18 cellular contexts compared by ENCODE assay signal in genomic region chr4:139647184-139647583, GRCh38. TPM values are rescaled to one million over a fixed set of nuclear protein-coding genes. Genes with fewer than 3 reads are reported as not detected.
DNase-seq lines count a peak whose midpoint lies in the region; ATAC-seq lines count a peak whose summit lies in the region.
"Had no signal": no experiment of that assay in that cellular context is flagged by ENCODE, and none has a peak within 500 bp of the region (broad histone marks: within the 10 kb centered on the region; RNA-seq: fewer than 3 reads in every experiment).

No MANE protein-coding gene starts in this region.

- peaks cover 7% of the 10 kb centered on the region for H3K36me3 Mint-ChIP-seq in T-helper 17 cell (ENCODE audit: low read depth)

- H3K9me3 ChIP-seq in T-helper 17 cell (ENCODE audit: control insufficient read depth, low read length, poor library complexity, severe bottlenecking), result no peaks in the 10 kb centered on the region

- H3K27ac Mint-ChIP-seq in T-helper 17 cell, result peak overlapping the region; percentile 54
- H3K27ac Mint-ChIP-seq: H9 had no signal

- peaks cover 14% of the 10 kb centered on the region for H3K4me1 Mint-ChIP-seq in T-helper 17 cell

- ATAC-seq in T-helper 17 cell (no peak), esophagus mucosa (peak; percentile 79), GM21717 (IDR thresholded peaks at IDR 0.05; ENCODE audit: unreplicated experiment) (no peak)

- no peak overlapping the region for H3K4me3 Mint-ChIP-seq in T-helper 17 cell
- H3K4me3 Mint-ChIP-seq: H9 had no signal

- peaks cover 34% of the 10 kb centered on the region for H3K27me3 Mint-ChIP-seq in T-helper 17 cell

- DNase-seq in NOMO-1 (lab: John Stamatoyannopoulos, UW; ENCODE audit: unreplicated experiment in 2 of 2), result peak; percentile 13 to 15
- no peak for DNase-seq in NOMO-1 treated with dmso at 0.1 percent for 144 hours (lab: John Stamatoyannopoulos, UW; ENCODE audit: unreplicated experiment)
- peak; percentile 16 for DNase-seq in NOMO-1 treated with DMSO at 0.1 percent for 48 hours (lab: John Stamatoyannopoulos, UW; ENCODE audit: unreplicated experiment)
- no peak for DNase-seq in T-helper 17 cell
- DNase-seq in NCI-H345 (lab: John Stamatoyannopoulos, UW), result no peak
- DNase-seq in T-helper 1 cell, result no peak
- DNase-seq: DMS 273 treated with DMSO at 0.1 percent for 48 hours, DND-41, H9, NCI-H1092, NCI-H1436 treated with DMSO at 0.1 percent for 48 hours, NCI-H2029 treated with DMSO at 0.1 percent for 48 hours, NCI-H2171, NCI-H446, NCI-H69 had no signal

RNA-seq across cellular contexts. Expression of gene MGST2, which starts 18.4 kb away (rescaled TPM):
- total RNA-seq in T-helper 17 cell, result 1 to 10 TPM; 1.6 to 3.1 TPM
- total RNA-seq in esophagus mucosa, result 128 TPM
- total RNA-seq: G401 had no signal

Comparison
In these comparisons a context has a peak if more than half of its experiments do, and no peak if none do; other contexts are left out.
1. DNase-seq: peak in NOMO-1 (2 of 2) and NOMO-1 treated with DMSO at 0.1 percent for 48 hours (single experiment); none in NOMO-1 treated with dmso at 0.1 percent for 144 hours (single experiment), T-helper 17 cell (0 of 3), NCI-H345 (single experiment) and T-helper 1 cell (0 of 5).
2. RNA of gene MGST2, which starts 18.4 kb away (total RNA-seq): 128 TPM in esophagus mucosa (single experiment); 1.6 to 3.1 TPM in T-helper 17 cell; every median in the first group is over 10 times any median in the second.